ENCODE assay signal across 32 cellular contexts in genomic region chr1:234348964-234349363, GRCh38.
"Had no signal": no experiment of that assay in that cellular context is flagged by ENCODE, and none has a peak within 500 bp of the region (broad histone marks: within the 10 kb centered on the region; RNA-seq: fewer than 3 reads in every experiment).

No MANE protein-coding gene starts in this region.

- DNase-seq: activated B cell treated with CpG ODN at 0.5 μM for 24 hours; activated CD4-positive, alpha-beta memory T cell treated with anti-CD3 and anti-CD28 coated beads for 36 hours; activated CD4-positive, alpha-beta T cell treated with anti-CD3 and anti-CD28 coated beads for 4 hours; activated CD4-positive, alpha-beta T cell treated with anti-CD3 and anti-CD28 coated beads, Interleukin-2, amount 10 ng/mL, durations not matched to agents 24 days and 14 days; activated CD4-positive, alpha-beta T cell treated with anti-CD3 and anti-CD28 coated beads, Interleukin-2, amount 50 U/mL, for 1 hour; activated CD4-positive, alpha-beta T cell treated with anti-CD3 and anti-CD28 coated beads, Interleukin-2, amount 50 U/mL, for 4 hours; activated CD4-positive, CD25-positive, alpha-beta regulatory T cell treated with anti-CD3 and anti-CD28 coated beads, Interleukin-2, amount 50 U/mL, for 72 hours; activated CD8-positive, alpha-beta memory T cell treated with anti-CD3 and anti-CD28 coated beads, Interleukin-2, amount 50 U/mL, for 4 hours; activated CD8-positive, alpha-beta T cell treated with anti-CD3 and anti-CD28 coated beads for 36 hours; activated effector memory CD4-positive, alpha-beta T cell treated with anti-CD3 and anti-CD28 coated beads, Interleukin-2, amount 50 U/mL, for 16 hours; activated gamma-delta T cell treated with Interleukin-2 at 50 U/mL for 16 hours; activated naive CD4-positive, alpha-beta T cell; activated naive CD4-positive, alpha-beta T cell treated with anti-CD3 and anti-CD28 coated beads for 36 hours; activated naive CD4-positive, alpha-beta T cell treated with anti-CD3 and anti-CD28 coated beads, Interleukin-2, amount 50 U/mL, for 16 hours; activated naive CD8-positive, alpha-beta T cell treated with anti-CD3 and anti-CD28 coated beads for 36 hours; activated T-cell treated with anti-CD3 and anti-CD28 coated beads for 4 hours; activated T-cell treated with anti-CD3 and anti-CD28 coated beads, Interleukin-2, amount 50 U/mL, for 1 hour; activated T-cell treated with anti-CD3 and anti-CD28 coated beads, Interleukin-2, amount 50 U/mL, for 4 hours; activated T-cell treated with anti-CD3 and anti-CD28 coated beads, Interleukin-2, amount 50 U/mL, for 72 hours; adrenal gland; amniotic stem cell; aorta; body of pancreas; brain microvascular endothelial cell; central memory CD4-positive, alpha-beta T cell; T-helper 2 cell; T-helper 9 cell; WERI-Rb-1 had no signal

- H3K36me3 ChIP-seq: adrenal gland, brain microvascular endothelial cell, breast epithelium, WERI-Rb-1 had no signal

- H3K27ac ChIP-seq: adrenal gland, body of pancreas, brain microvascular endothelial cell, breast epithelium, WERI-Rb-1 had no signal

- FAIRE-seq: astrocyte had no signal

- H3K4me3 ChIP-seq: adrenal gland, body of pancreas, breast epithelium had no signal

- ATAC-seq: activated CD8-positive, alpha-beta T cell treated with anti-CD3 and anti-CD28 coated beads for 36 hours; activated naive CD4-positive, alpha-beta T cell treated with anti-CD3 and anti-CD28 coated beads, Interleukin-2, amount 50 U/mL, for 72 hours; activated T-cell treated with anti-CD3 and anti-CD28 coated beads, Interleukin-2, amount 50 U/mL, for 4 hours; activated T-cell treated with anti-CD3 and anti-CD28 coated beads, Interleukin-2, amount 50 U/mL, for 72 hours; activated T-helper 17 cell treated with anti-CD3 and anti-CD28 coated beads, Interleukin-2, amount 50 U/mL, for 72 hours; body of pancreas had no signal

- H3K27me3 ChIP-seq: body of pancreas, brain microvascular endothelial cell, breast epithelium had no signal

- H3K9me3 ChIP-seq: adrenal gland, body of pancreas, breast epithelium had no signal

- H3K4me1 ChIP-seq: adrenal gland, body of pancreas, breast epithelium had no signal
